16 cellular contexts compared by ENCODE assay signal in the genomic region with DNA sequence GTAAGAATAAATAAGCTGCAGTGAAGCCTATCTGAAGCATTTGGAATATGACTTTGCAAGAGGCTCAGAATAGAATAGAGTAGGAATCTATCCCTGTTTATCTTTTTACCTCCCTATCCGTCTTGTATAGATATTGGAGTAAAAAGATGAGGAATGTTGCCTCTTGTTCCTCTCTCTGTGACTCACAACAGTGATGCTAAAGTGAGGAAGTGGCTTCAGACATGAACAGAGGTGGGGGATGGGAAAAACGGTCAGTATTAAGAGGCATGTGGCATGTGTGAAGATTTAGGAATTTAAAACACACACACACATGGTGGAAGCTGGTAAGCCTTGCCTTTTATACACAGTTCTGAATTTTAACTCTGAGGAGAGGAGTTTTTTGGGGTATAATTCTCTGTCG. TPM values are rescaled to one million over a fixed set of nuclear protein-coding genes. Genes with fewer than 3 reads are reported as not detected.
DNase-seq lines count a peak whose midpoint lies in the region; TF ChIP-seq lines count a peak whose summit lies in the region.
"Had no signal": no experiment of that assay in that cellular context is flagged by ENCODE, and none has a peak within 500 bp of the region (broad histone marks: within the 10 kb centered on the region; RNA-seq: fewer than 3 reads in every experiment).

No MANE protein-coding gene starts in this region.

- POLR2A ChIA-PET in A673 (lab: Charles Lee; ENCODE audit: low non-redundant PET), result no interaction called here

- BruUV-seq in A673 (replicated peaks; lab: Mats Ljungman, UMichigan), result no TSS peak

- TF ChIP-seq CTCF in NB4 (IDR thresholded peaks at IDR 0.05; ENCODE audit: low read depth, low read length), result no peak
- TF ChIP-seq CTCF in epithelial cell of esophagus (IDR thresholded peaks at IDR 0.05; ENCODE audit: insufficient read depth, low read depth, low read length, missing control alignments), result no peak
- no peak for TF ChIP-seq CTCF in A673 (conservative IDR thresholded peaks at IDR 0.05; ENCODE audit: low read depth, low read length)

- H3K4me1 ChIP-seq in A673 (ENCODE audit: insufficient read depth, low read length, poor library complexity, severe bottlenecking), result no peaks in the 10 kb centered on the region
- H3K4me1 ChIP-seq: colonic mucosa, prostate gland had no signal

- no peaks in the 10 kb centered on the region for H3K36me3 ChIP-seq in A673 (ENCODE audit: insufficient read depth, low read length, poor library complexity, severe bottlenecking)
- H3K36me3 ChIP-seq: colonic mucosa, prostate gland had no signal

- H3K9me3 ChIP-seq in A673 (ENCODE audit: low read depth, low read length, poor library complexity, severe bottlenecking), result no peaks in the 10 kb centered on the region
- H3K9me3 ChIP-seq: colonic mucosa, prostate gland had no signal

- no peak overlapping the region for H3K27ac ChIP-seq in A673 (ENCODE audit: low read depth, low read length, poor library complexity, severe bottlenecking)
- H3K27ac ChIP-seq: 22Rv1, colonic mucosa, hepatocyte, prostate gland had no signal

- H3K4me3 ChIP-seq in NB4 (ENCODE audit: low read depth, low read length), result no peak overlapping the region
- no peak overlapping the region for H3K4me3 ChIP-seq in epithelial cell of esophagus (ENCODE audit: low read length)
- H3K4me3 ChIP-seq in A673 (ENCODE audit: low read depth, low read length, poor library complexity, severe bottlenecking), result no peak overlapping the region
- H3K4me3 ChIP-seq: colonic mucosa, hepatocyte, prostate gland had no signal

- CTCF ChIA-PET in A673 (lab: Charles Lee), result interaction anchor here (1.2 kb wide), 1 partner anchor 12 kb away, joined by 4 read pairs; no protein-coding TSS in a partner anchor

- DNase-seq in DMS53 (lab: John Stamatoyannopoulos, UW) (peak; percentile 38), DMS53 treated with DMSO at 0.1 percent for 48 hours (lab: John Stamatoyannopoulos, UW; ENCODE audit: unreplicated experiment) (no peak), NB4 (ENCODE audit: low read depth) (peak; percentile 57), epithelial cell of esophagus (ENCODE audit: low read depth) (peak; percentile 17), renal cortical epithelial cell (ENCODE audit: low read depth) (peak; percentile 16), HK-2 (ENCODE audit: unreplicated experiment) (no peak), A673 (ENCODE audit: low spot score) (no peak), germinal center (ENCODE audit: low spot score) (no peak)
- DNase-seq: activated CD8-positive, alpha-beta memory T cell treated with anti-CD3 and anti-CD28 coated beads for 24 hours; colonic mucosa; left colon; NCI-H2107 had no signal

- no peak for TF ChIP-seq POLR2A in NB4 (IDR thresholded peaks at IDR 0.05; ENCODE audit: extremely low read depth, insufficient read length)

- H3K27me3 ChIP-seq in A673 (replicated peaks; ENCODE audit: insufficient read depth, low read depth, low read length, poor library complexity), result no peaks in the 10 kb centered on the region
- H3K27me3 ChIP-seq: colonic mucosa, hepatocyte had no signal

- intact Hi-C loops in A673 (cut with micrococcal nuclease; ENCODE audit: unreplicated experiment), result no loop called here

RNA-seq across cellular contexts. Expression of gene DCAF4L1, which starts 3.8 kb away (rescaled TPM):
- total RNA-seq in renal cortical epithelial cell, result 0.15 TPM in 1 of 2 replicates, not detected in the other
- total RNA-seq in A673 (2021), result 0.26 and 0.41 TPM in 2 replicates
- total RNA-seq: epithelial cell of proximal tubule had no signal

RNA-seq across cellular contexts. Expression of gene SLC30A9, which starts 12.6 kb away (rescaled TPM):
- 116 and 124 TPM in 2 replicates for total RNA-seq in renal cortical epithelial cell
- total RNA-seq in A673 (2021), result 55.8 and 62.4 TPM in 2 replicates

RNA-seq across cellular contexts. Expression of gene TMEM33, which starts 42.5 kb away (rescaled TPM):
- 60.9 and 95.3 TPM in 2 replicates for total RNA-seq in renal cortical epithelial cell
- total RNA-seq in A673 (2021), result 88.2 and 104 TPM in 2 replicates

Comparison
In these comparisons a context has a peak if more than half of its experiments do, and no peak if none do; other contexts are left out.
1. DNase-seq: peak in DMS53 (single experiment), NB4 (single experiment), epithelial cell of esophagus (single experiment) and renal cortical epithelial cell (single experiment); none in DMS53 treated with DMSO at 0.1 percent for 48 hours (single experiment), HK-2 (single experiment), A673 (single experiment) and germinal center (single experiment).